In the genomic region with DNA sequence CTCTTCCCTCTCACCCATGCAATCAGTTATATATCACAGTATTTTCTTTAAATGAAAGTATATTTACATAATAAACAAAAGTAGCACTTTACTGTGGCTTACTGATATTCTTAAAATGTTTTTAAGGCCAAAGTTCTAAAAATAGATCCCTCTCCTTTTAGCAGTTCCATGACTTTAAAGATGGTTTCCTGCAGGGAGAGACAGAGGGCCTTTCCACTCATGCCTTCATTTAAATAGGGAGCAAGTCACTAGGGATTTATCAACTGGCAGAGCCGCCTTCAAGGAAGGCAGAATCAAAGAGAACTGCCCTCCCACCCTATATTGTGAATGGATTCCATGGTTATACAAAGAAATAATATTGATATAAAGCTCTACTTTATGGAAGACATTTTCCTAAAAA, we compare ENCODE assay signal across 11 cellular contexts. TPM values are rescaled to one million over a fixed set of nuclear protein-coding genes. Genes with fewer than 3 reads are reported as not detected.
A peak's percentile ranks its signal among the peaks of the same experiment; 100 is the strongest.
DNase-seq lines count a peak whose midpoint lies in the region; ATAC-seq and TF ChIP-seq lines count a peak whose summit lies in the region.
"Had no signal": no experiment of that assay in that cellular context is flagged by ENCODE, and none has a peak within 500 bp of the region (broad histone marks: within the 10 kb centered on the region; RNA-seq: fewer than 3 reads in every experiment).

No MANE protein-coding gene starts in this region.

- H3K18ac ChIP-seq in IMR-90 (ENCODE audit: low read depth, low read length): no peak overlapping the region

- H3F3A ChIP-seq in SK-N-SH (replicated peaks; ENCODE audit: insufficient read depth): peaks cover 59% of the 10 kb centered on the region

- H3K9me3 ChIP-seq in SK-N-SH: no peaks in the 10 kb centered on the region
- no peaks in the 10 kb centered on the region for H3K9me3 ChIP-seq in IMR-90 (ENCODE audit: control insufficient read depth, insufficient read depth, low read length)
- no peaks in the 10 kb centered on the region for H3K9me3 ChIP-seq in right atrium auricular region
- no peaks in the 10 kb centered on the region for H3K9me3 ChIP-seq in spleen
- H3K9me3 ChIP-seq: mucosa of descending colon had no signal

- no peak overlapping the region for H4K5ac ChIP-seq in IMR-90 (ENCODE audit: low read depth, low read length)

- TF ChIP-seq CTCF in SK-N-SH (IDR thresholded peaks at IDR 0.05) (no peak), IMR-90 (conservative IDR thresholded peaks at IDR 0.05; ENCODE audit: low read depth, low read length) (no peak), right atrium auricular region (IDR thresholded peaks at IDR 0.05) (no peak), spleen (IDR thresholded peaks at IDR 0.05 in 8 of 11, conservative IDR thresholded peaks at IDR 0.05 in 3 of 11) (no peak)

- dilution Hi-C loops in IMR-90 (cut with HindIII; ENCODE audit: low sequenced_read_pairs, unreplicated experiment): no loop called here

- in situ Hi-C loops in IMR-90 (cut with MboI; ENCODE audit: low sequenced_read_pairs): no loop called here

- no peaks in the 10 kb centered on the region for H4K20me1 ChIP-seq in SK-N-SH (ENCODE audit: insufficient read depth)
- peaks cover 3% of the 10 kb centered on the region; the same call in 1 of the 2 replicates for H4K20me1 ChIP-seq in IMR-90 (ENCODE audit: insufficient read depth, low read length)

- peaks cover 73% of the 10 kb centered on the region for H3K79me2 ChIP-seq in SK-N-SH (ENCODE audit: insufficient read depth)

- no peak overlapping the region for H2BK120ac ChIP-seq in IMR-90 (ENCODE audit: low read depth, low read length)

- no peak for TF ChIP-seq EP300 in SK-N-SH (IDR thresholded peaks at IDR 0.05; ENCODE audit: borderline replicate concordance in 1 of 2, low read depth in 1 of 2, low read length in 1 of 2)

- no peak; the same call in 1 of the 2 replicates for TF ChIP-seq RAD21 in SK-N-SH (IDR thresholded peaks at IDR 0.05; ENCODE audit: low read length)
- no peak for TF ChIP-seq RAD21 in IMR-90 (IDR thresholded peaks at IDR 0.05; ENCODE audit: low read length)

- peak overlapping the region; percentile 71 for H2BK5ac ChIP-seq in IMR-90 (ENCODE audit: low read depth, low read length, poor library complexity, severe bottlenecking)

- H2AFZ ChIP-seq in SK-N-SH (ENCODE audit: low read depth): no peak overlapping the region
- H2AFZ ChIP-seq in IMR-90 (replicated peaks; ENCODE audit: low read length, poor library complexity): no peak overlapping the region
- H2AFZ ChIP-seq: PC-9 had no signal

- H2BK20ac ChIP-seq in IMR-90 (ENCODE audit: low read depth, low read length): no peak overlapping the region

- TF ChIP-seq POLR2A in IMR-90 (IDR thresholded peaks at IDR 0.05; ENCODE audit: low read depth, low read length) (no peak), spleen (IDR thresholded peaks at IDR 0.05) (no peak)

- no TSS peak for BruUV-seq in IMR-90 (replicated peaks; lab: Mats Ljungman, UMichigan)

- no peak overlapping the region for H3K4ac ChIP-seq in IMR-90 (ENCODE audit: low read depth, low read length)

- peak overlapping the region; percentile 73; the same call in 1 of the 2 replicates for H3K9ac ChIP-seq in SK-N-SH
- no peak overlapping the region for H3K9ac ChIP-seq in IMR-90 (ENCODE audit: low read depth, low read length)

- no peak overlapping the region for H2BK15ac ChIP-seq in IMR-90 (ENCODE audit: low read depth, low read length)

- peaks cover 19 to 56% of the 10 kb centered on the region in 2 experiments for H3K79me1 ChIP-seq in IMR-90 (ENCODE audit: low read depth in 1 of 2, low read length in 2 of 2)

- H4K91ac ChIP-seq in IMR-90 (ENCODE audit: insufficient read depth, low read depth, low read length): no peak overlapping the region

- DNase-seq in SK-N-SH: no peak
- no peak for DNase-seq in IMR-90
- DNase-seq in right atrium auricular region (ENCODE audit: low spot score): no peak
- DNase-seq in spleen: no peak
- DNase-seq in SW480 (ENCODE audit: low spot score): no peak
- DNase-seq: mucosa of descending colon, NCI-H2227 treated with DMSO at 0.1 percent for 48 hours, PC-9 had no signal

- peaks cover 55 to 57% of the 10 kb centered on the region in 2 experiments for H3K4me1 ChIP-seq in SK-N-SH (ENCODE audit: control insufficient read depth in 1 of 2, insufficient read depth in 2 of 2, low read depth in 1 of 2, low read length in 1 of 2)
- peaks cover 18% of the 10 kb centered on the region for H3K4me1 ChIP-seq in IMR-90 (ENCODE audit: control insufficient read depth, insufficient read depth, low read length)
- peaks cover 0 to 43% of the 10 kb centered on the region in 2 donors for H3K4me1 ChIP-seq in right atrium auricular region
- peaks cover 5 to 66% (median 22%) of the 10 kb centered on the region in 6 donors for H3K4me1 ChIP-seq in spleen

- H3K14ac ChIP-seq in IMR-90 (replicated peaks; ENCODE audit: low read depth, low read length): no peak overlapping the region

- no peak overlapping the region for H3K23ac ChIP-seq in IMR-90 (ENCODE audit: low read depth, low read length)

- peaks cover 13% of the 10 kb centered on the region for H3K9me1 ChIP-seq in IMR-90 (ENCODE audit: insufficient read depth, low read length)

- no peak overlapping the region for H4K8ac ChIP-seq in IMR-90 (ENCODE audit: low read depth in 2 of 2, low read length in 2 of 2)

- H3K36me3 ChIP-seq in SK-N-SH (replicated peaks in 1 of 2; ENCODE audit: control insufficient read depth in 1 of 2, insufficient read depth in 2 of 2, low read length in 1 of 2): peaks cover 3 to 5% of the 10 kb centered on the region in 2 experiments
- no peaks in the 10 kb centered on the region for H3K36me3 ChIP-seq in IMR-90 (ENCODE audit: control insufficient read depth, insufficient read depth, low read length)
- H3K36me3 ChIP-seq in right atrium auricular region: no peaks in the 10 kb centered on the region
- H3K36me3 ChIP-seq in spleen: no peaks in the 10 kb centered on the region

- H2AK9ac ChIP-seq in IMR-90 (replicated peaks; ENCODE audit: low read depth, low read length, poor library complexity): no peak overlapping the region

- no peak overlapping the region for H2AK5ac ChIP-seq in IMR-90 (ENCODE audit: low read depth, low read length)

- H3K56ac ChIP-seq in IMR-90 (ENCODE audit: extremely low read depth, insufficient read depth, low read length): no peak overlapping the region

- WGBS in SK-N-SH (ENCODE audit: low lambda C conversion rate): 79% methylated on average over 1 of the region's 1 CpG
- WGBS in IMR-90 (ENCODE audit: extremely low coverage in 2 of 2, insufficient read length in 1 of 2), 2 experiments: no CpG with 5 or more reads among the region's 1 CpG
- WGBS in spleen, 5 donors: 79 to 89% (median 87%) methylated on average over 1 of the region's 1 CpG

- peak overlapping the region; percentile 73; the same call in 1 of the 2 replicates for H3K4me2 ChIP-seq in SK-N-SH
- H3K4me2 ChIP-seq in IMR-90 (ENCODE audit: low read depth, low read length): peak overlapping the region; percentile 78; the same call in 1 of the 2 replicates
- H3K4me2 ChIP-seq: PC-9 had no signal

- H3K27ac ChIP-seq in SK-N-SH (ENCODE audit: low read depth in 2 of 2, low read length in 1 of 2) (peak overlapping the region; percentile 98 to 100), IMR-90 (ENCODE audit: insufficient read depth, low read length) (no peak overlapping the region), right atrium auricular region (peak overlapping the region; percentile 72 to 78), spleen (peak overlapping the region in 5 of 8 donors; percentile 51 to 76 (median 68))
- H3K27ac ChIP-seq: PC-9 had no signal

- POLR2A ChIA-PET in SK-N-SH (lab: Yijun Ruan, JAX) (interaction anchor here (1.0 kb wide), 1 partner anchor 56 kb away, joined by 3 read pairs; a partner anchor contains a TSS), IMR-90 (lab: Charles Lee; ENCODE audit: unreplicated experiment) (no interaction called here)

- ATAC-seq in SK-N-SH treated with all-trans-retinoic acid at 6 μM for 48 hours (no peak), IMR-90 (ENCODE audit: low read depth) (no peak), esophagus mucosa (no peak), GM21381 (IDR thresholded peaks at IDR 0.05; ENCODE audit: unreplicated experiment) (no peak)

- H3K9me2 ChIP-seq in SK-N-SH: no peaks in the 10 kb centered on the region

- H3K27me3 ChIP-seq in SK-N-SH (ENCODE audit: insufficient read depth) (no peaks in the 10 kb centered on the region), IMR-90 (ENCODE audit: control insufficient read depth, insufficient read depth, low read length) (no peaks in the 10 kb centered on the region), right atrium auricular region (no peaks in the 10 kb centered on the region), spleen (replicated peaks in 1 of 7) (no peaks in the 10 kb centered on the region)

- H3K4me3 ChIP-seq in SK-N-SH (ENCODE audit: low read depth in 2 of 2, low read length in 1 of 2): no peak overlapping the region
- no peak overlapping the region for H3K4me3 ChIP-seq in IMR-90 (ENCODE audit: insufficient read depth, low read depth, low read length)
- H3K4me3 ChIP-seq in right atrium auricular region: no peak overlapping the region
- H3K4me3 ChIP-seq in spleen: no peak overlapping the region
- H3K4me3 ChIP-seq: mucosa of descending colon, PC-9 had no signal

- CTCF ChIA-PET in SK-N-SH (lab: Yijun Ruan, JAX): interaction anchor here (1.0 to 2.6 kb wide), 3 partner anchors 9 to 130 kb away, joined by 3 to 14 read pairs (median 5); a partner anchor contains a TSS
- CTCF ChIA-PET in IMR-90 (lab: Yijun Ruan, JAX): interaction anchor here (1.5 kb wide), 1 partner anchor 11 kb away, joined by 3 read pairs; no protein-coding TSS in a partner anchor

- intact Hi-C loops in IMR-90 (cut with micrococcal nuclease) (loop anchor here (5.0 kb wide), 3 partner anchors 55 to 150 kb away; a partner anchor contains a TSS), spleen (cut with DNase I; ENCODE audit: low total_unique reads) (no loop called here)

TF ChIP-seq in SK-N-SH, 30 proteins besides CTCF, POLR2A, EP300 and RAD21 (continues in another document):
- TF ChIP-seq FOXM1 (IDR thresholded peaks at IDR 0.05; ENCODE audit: low read depth): no peak
- TF ChIP-seq ELF1 (IDR thresholded peaks at IDR 0.05): no peak

TF ChIP-seq in SK-N-SH treated with all-trans-retinoic acid at 6 μM for 48 hours, 23 proteins besides CTCF, POLR2A, EP300 and RAD21 (continues in another document):
- TF ChIP-seq ZNF8 (CRISPR knock-in tag; IDR thresholded peaks at IDR 0.05): no peak
- TF ChIP-seq ESRRG (CRISPR knock-in tag; IDR thresholded peaks at IDR 0.05): no peak

TF ChIP-seq in IMR-90, 13 proteins besides CTCF, POLR2A, EP300 and RAD21 (continues in another document):
- TF ChIP-seq CEBPB (IDR thresholded peaks at IDR 0.05; ENCODE audit: low read depth, low read length): no peak
- TF ChIP-seq RCOR1 (IDR thresholded peaks at IDR 0.05; ENCODE audit: insufficient replicate concordance, low read length): no peak

RNA-seq across cellular contexts. Expression of a gene that starts 55.5 kb away (rescaled TPM):
- 7.1 and 8.5 TPM in 2 replicates for polyA plus RNA-seq in SK-N-SH (2012; rRNA removed)
- polyA plus RNA-seq in SK-N-SH (2012; cell fraction: cytosol; rRNA removed): 8.6 and 9.8 TPM in 2 replicates
- polyA plus RNA-seq in SK-N-SH (2012; cell fraction: nucleus; rRNA removed): 5.0 and 7.1 TPM in 2 replicates
- total RNA-seq in IMR-90 (2012; rRNA removed): 10.0 and 10.6 TPM in 2 replicates
- polyA plus RNA-seq in IMR-90 (2012; rRNA removed): 4.2 and 4.7 TPM in 2 replicates
- polyA plus RNA-seq in IMR-90 (2012; cell fraction: cytosol; rRNA removed): 2.3 and 2.7 TPM in 2 replicates
- 2.7 and 4.1 TPM in 2 replicates for polyA plus RNA-seq in IMR-90 (2012; cell fraction: nucleus; rRNA removed; ENCODE audit: low replicate concordance)
- 10 to 100 TPM in 1 of 2 donors, 1 to 10 TPM in 1; 9.6 to 18.7 TPM for total RNA-seq in right atrium auricular region
- 10 to 100 TPM; 19.2 to 43.7 (median 22.1) TPM for total RNA-seq in spleen
- polyA plus RNA-seq in spleen: 1 to 10 TPM; 2.2 to 4.7 (median 2.3) TPM
- total RNA-seq in esophagus mucosa: 22.3 TPM
